18 cellular contexts compared by ENCODE assay signal in the genomic region with DNA sequence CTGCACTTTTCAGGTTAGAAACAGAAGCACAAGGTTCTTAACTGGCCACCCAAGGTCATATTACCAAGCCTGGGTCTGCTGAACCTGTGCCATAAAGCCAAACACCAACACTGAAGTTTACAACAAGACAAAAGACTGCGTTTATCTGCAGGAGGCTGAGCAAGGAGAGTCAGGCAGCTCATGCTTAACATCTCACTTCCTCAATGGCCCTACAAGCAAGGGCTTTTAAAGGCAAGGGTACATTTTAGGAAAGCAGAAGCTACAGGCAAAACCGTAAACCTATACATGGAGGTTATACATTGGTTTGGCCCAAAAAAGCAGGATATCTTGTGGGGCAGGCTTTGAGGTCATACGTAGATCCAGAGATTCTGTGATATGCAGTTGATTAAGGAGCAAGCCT.
A peak's percentile ranks its signal among the peaks of the same experiment; 100 is the strongest.
DNase-seq lines count a peak whose midpoint lies in the region; ATAC-seq, FAIRE-seq and TF ChIP-seq lines count a peak whose summit lies in the region.
"Had no signal": no experiment of that assay in that cellular context is flagged by ENCODE, and none has a peak within 500 bp of the region (broad histone marks: within the 10 kb centered on the region; RNA-seq: fewer than 3 reads in every experiment).

No MANE protein-coding gene starts in this region.

- H4K20me1 ChIP-seq in Karpas-422 (ENCODE audit: insufficient read depth, low read depth, low read length), result no peaks in the 10 kb centered on the region

- no peak overlapping the region for H3K9ac ChIP-seq in Karpas-422 (ENCODE audit: low read length)
- H3K9ac ChIP-seq in iPS-18a (ENCODE audit: low read length), result no peak overlapping the region

- H3K36me3 ChIP-seq in Karpas-422 (ENCODE audit: insufficient read depth, low read length), result no peaks in the 10 kb centered on the region
- no peaks in the 10 kb centered on the region for H3K36me3 ChIP-seq in iPS-18a (ENCODE audit: control insufficient read depth, low read depth, low read length)
- no peaks in the 10 kb centered on the region for H3K36me3 ChIP-seq in mucosa of descending colon (ENCODE audit: low read depth)
- H3K36me3 ChIP-seq: MG63, suprapubic skin had no signal

- no peak for ATAC-seq in mucosa of descending colon
- ATAC-seq: activated CD4-positive, CD25-positive, alpha-beta regulatory T cell treated with anti-CD3 and anti-CD28 coated beads, Interleukin-2, amount 50 U/mL, for 24 hours had no signal

- H3K9me3 ChIP-seq in Karpas-422 (ENCODE audit: low read length), result no peaks in the 10 kb centered on the region
- H3K9me3 ChIP-seq in iPS-18a (ENCODE audit: control insufficient read depth, low read depth, low read length), result no peaks in the 10 kb centered on the region
- H3K9me3 ChIP-seq in mucosa of descending colon, result no peaks in the 10 kb centered on the region
- H3K9me3 ChIP-seq: MG63, sigmoid colon, suprapubic skin had no signal

- peak overlapping the region; percentile 24 for H3K4me2 ChIP-seq in Karpas-422 (ENCODE audit: low read depth, low read length, poor library complexity, severe bottlenecking)

- FAIRE-seq in GM12892 (lab: Jason Lieb, UNC), result peak; percentile 9

- H3K4me1 ChIP-seq in Karpas-422 (ENCODE audit: low read length) (peaks cover 28% of the 10 kb centered on the region), iPS-18a (ENCODE audit: control insufficient read depth, low read depth, low read length) (peaks cover 29% of the 10 kb centered on the region), mucosa of descending colon (ENCODE audit: low read depth) (no peaks in the 10 kb centered on the region)
- H3K4me1 ChIP-seq: suprapubic skin had no signal

- no peak for TF ChIP-seq POLR2A in GM12892 (IDR thresholded peaks at IDR 0.05; ENCODE audit: low read depth, low read length)

- H3K27ac ChIP-seq in Karpas-422 (ENCODE audit: low read length) (peak overlapping the region; percentile 53), iPS-18a (ENCODE audit: low read length) (peak overlapping the region; percentile 21)
- H3K27ac ChIP-seq: sigmoid colon, suprapubic skin had no signal

- H3K27me3 ChIP-seq in Karpas-422 (ENCODE audit: low read length) (no peaks in the 10 kb centered on the region), iPS-18a (ENCODE audit: control insufficient read depth, insufficient read depth, low read length) (no peaks in the 10 kb centered on the region)
- H3K27me3 ChIP-seq: MG63, sigmoid colon, suprapubic skin had no signal

- no peaks in the 10 kb centered on the region for H3K79me2 ChIP-seq in Karpas-422 (ENCODE audit: low read length)

- H3K9me2 ChIP-seq in Karpas-422 (replicated peaks; ENCODE audit: insufficient read depth, low read length), result no peaks in the 10 kb centered on the region

- intact Hi-C loops in mucosa of descending colon (cut with DNase I, micrococcal nuclease), result no loop called here

- peak overlapping the region; percentile 15; the same call in 1 of the 2 replicates for H2AFZ ChIP-seq in Karpas-422 (ENCODE audit: low read length)

- H3K4me3 ChIP-seq in Karpas-422 (ENCODE audit: low read length) (no peak overlapping the region), iPS-18a (ENCODE audit: low read length) (peak overlapping the region; percentile 31), mucosa of descending colon (no peak overlapping the region)
- H3K4me3 ChIP-seq: MG63, sigmoid colon, suprapubic skin had no signal

- no peak for DNase-seq in GM12892 (ENCODE audit: insufficient read length)
- peak; percentile 81 for DNase-seq in Karpas-422
- peak; percentile 18 for DNase-seq in SKM-1 (lab: John Stamatoyannopoulos, UW; ENCODE audit: unreplicated experiment)
- DNase-seq in glomerular visceral epithelial cell (ENCODE audit: extremely low spot score), result no peak
- no peak for DNase-seq in NCI-H1417 treated with DMSO at 0.1 percent for 48 hours (lab: John Stamatoyannopoulos, UW)
- DNase-seq in NCI-H345 (lab: John Stamatoyannopoulos, UW), result no peak
- no peak for DNase-seq in mucosa of descending colon
- DNase-seq: ACHN; anterior cingulate cortex; CD4-positive, alpha-beta memory T cell; DMS79 treated with DMSO at 0.1 percent for 48 hours; MG63; NCI-H2107; sigmoid colon; stimulated activated CD4-positive, alpha-beta T cell treated with anti-CD3 and anti-CD28 coated beads, Interleukin-1b, Interleukin-23, amount 100 ng/mL, for 48 hours had no signal

- TF ChIP-seq CTCF in mucosa of descending colon (IDR thresholded peaks at IDR 0.05), result no peak

Comparison
In these comparisons a context has a peak if more than half of its experiments do, and no peak if none do; other contexts are left out.
1. DNase-seq: peak in Karpas-422 (single experiment) and SKM-1 (single experiment); none in GM12892 (single experiment), glomerular visceral epithelial cell (single experiment), NCI-H1417 treated with DMSO at 0.1 percent for 48 hours (single experiment), NCI-H345 (single experiment) and mucosa of descending colon (0 of 3).